Comparison of ENCODE assay signal across 10 cellular contexts in the genomic region with DNA sequence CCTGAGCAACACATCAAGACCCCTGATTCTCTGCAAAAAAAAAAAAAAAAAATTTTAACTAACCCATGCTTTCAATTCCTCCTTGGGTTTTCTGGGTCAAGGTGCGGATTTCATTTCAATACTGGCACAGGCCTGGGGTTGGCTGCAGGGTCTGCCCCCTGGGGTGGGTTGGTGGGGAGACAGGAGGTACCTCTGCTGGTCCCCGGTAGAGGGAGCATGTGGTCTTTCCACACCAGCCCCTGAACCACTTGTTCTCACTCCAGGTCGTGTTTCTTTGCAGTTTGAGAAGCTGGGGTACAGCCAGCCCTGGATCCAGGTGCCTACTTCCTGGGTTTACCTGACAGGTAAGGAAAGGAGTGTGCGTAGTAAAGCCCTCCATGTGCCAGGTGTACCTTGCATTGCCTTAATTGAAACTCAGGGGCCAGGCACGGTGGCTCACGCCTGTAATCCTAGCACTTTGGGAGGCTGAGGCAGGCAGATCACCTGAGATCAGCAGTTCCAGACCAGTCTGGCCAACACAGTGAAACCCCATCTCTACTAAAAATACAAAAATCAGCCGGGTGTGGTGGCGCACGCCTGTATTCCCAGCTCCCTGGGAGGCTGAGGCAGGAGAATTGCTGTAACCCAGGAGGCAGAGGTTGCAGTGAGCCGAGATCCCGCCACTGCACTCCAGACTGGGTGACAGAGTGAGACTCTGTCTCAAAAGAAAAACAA. TPM values are rescaled to one million over a fixed set of nuclear protein-coding genes. Genes with fewer than 3 reads are reported as not detected.
DNase-seq lines count a peak whose midpoint lies in the region; ATAC-seq and TF ChIP-seq lines count a peak whose summit lies in the region.
"Had no signal": no experiment of that assay in that cellular context is flagged by ENCODE, and none has a peak within 500 bp of the region (broad histone marks: within the 10 kb centered on the region; RNA-seq: fewer than 3 reads in every experiment).

No MANE protein-coding gene starts in this region.

- no peaks in the 10 kb centered on the region for H3K9me2 ChIP-seq in PC-3 (replicated peaks; ENCODE audit: low read length)

- H3K4me3 ChIP-seq in BJ (ENCODE audit: low read depth, low read length) = no peak overlapping the region
- H3K4me3 ChIP-seq in PC-3 (ENCODE audit: low read length) = no peak overlapping the region
- H3K4me3 ChIP-seq in fibroblast of the aortic adventitia (ENCODE audit: low read depth, low read length) = no peak overlapping the region
- H3K4me3 ChIP-seq in suprapubic skin = no peak overlapping the region
- H3K4me3 ChIP-seq: dorsolateral prefrontal cortex had no signal

- peak; percentile 25; the same call in 1 of the 2 replicates for TF ChIP-seq CTCF in BJ (IDR thresholded peaks at IDR 0.05; ENCODE audit: insufficient read depth, low read depth, low read length)
- peak; percentile 72 for TF ChIP-seq CTCF in GM12874 (IDR thresholded peaks at IDR 0.05; ENCODE audit: insufficient read depth, low read depth, low read length)
- TF ChIP-seq CTCF in PC-3 (conservative IDR thresholded peaks at IDR 0.05; ENCODE audit: low read depth, low read length) = peak; percentile 41
- TF ChIP-seq CTCF in fibroblast of the aortic adventitia (IDR thresholded peaks at IDR 0.05; ENCODE audit: insufficient read depth, low read length) = peak; percentile 6
- TF ChIP-seq CTCF in suprapubic skin (IDR thresholded peaks at IDR 0.05) = no peak

- no peak overlapping the region for H2AFZ ChIP-seq in PC-3 (ENCODE audit: low read length)

- H3K9me3 ChIP-seq in PC-3 (ENCODE audit: low read length) (no peaks in the 10 kb centered on the region), suprapubic skin (no peaks in the 10 kb centered on the region)
- H3K9me3 ChIP-seq: neutrophil had no signal

- H3K27ac ChIP-seq in PC-3 (ENCODE audit: low read length) = no peak overlapping the region
- no peak overlapping the region for H3K27ac ChIP-seq in suprapubic skin
- H3K27ac ChIP-seq: dorsolateral prefrontal cortex, neutrophil had no signal

- H3K4me1 ChIP-seq in PC-3 (ENCODE audit: insufficient read depth, low read length) = peaks cover 4% of the 10 kb centered on the region; the same call in 1 of the 2 replicates
- peaks cover 11% of the 10 kb centered on the region for H3K4me1 ChIP-seq in suprapubic skin

- H3K79me2 ChIP-seq in PC-3 (ENCODE audit: low read length) = no peaks in the 10 kb centered on the region

- no peak overlapping the region for H3K4me2 ChIP-seq in PC-3 (ENCODE audit: low read length)

- H3K36me3 ChIP-seq in BJ (ENCODE audit: control insufficient read depth, insufficient read depth, low read length) (no peaks in the 10 kb centered on the region), PC-3 (ENCODE audit: low read depth, low read length) (no peaks in the 10 kb centered on the region), suprapubic skin (no peaks in the 10 kb centered on the region)
- H3K36me3 ChIP-seq: neutrophil had no signal

- POLR2A ChIA-PET in BJ (lab: Charles Lee) (no interaction called here), PC-3 (lab: Charles Lee; ENCODE audit: unreplicated experiment) (no interaction called here)

- no peak for TF ChIP-seq POLR2A in suprapubic skin (IDR thresholded peaks at IDR 0.05)

- no peak overlapping the region for H3K9ac ChIP-seq in PC-3 (ENCODE audit: low read length)

- H3K27me3 ChIP-seq in BJ (ENCODE audit: control insufficient read depth, insufficient read depth, low read length) (peaks cover 1% of the 10 kb centered on the region; the same call in 1 of the 2 replicates), PC-3 (ENCODE audit: low read length) (no peaks in the 10 kb centered on the region), suprapubic skin (no peaks in the 10 kb centered on the region)
- H3K27me3 ChIP-seq: dorsolateral prefrontal cortex, neutrophil had no signal

- H4K20me1 ChIP-seq in PC-3 (ENCODE audit: low read length) = no peaks in the 10 kb centered on the region

- CTCF ChIA-PET in BJ (lab: Yijun Ruan, JAX) (interaction anchor here (0.7 to 1.1 kb wide), 2 partner anchors 9 kb away, joined by 3 read pairs; no protein-coding TSS in a partner anchor), PC-3 (lab: Charles Lee) (no interaction called here)

- no TSS peak for BruUV-seq in PC-3 (replicated peaks; lab: Mats Ljungman, UMichigan)

- no peaks in the 10 kb centered on the region for H3F3A ChIP-seq in PC-3 (ENCODE audit: low read length, unreplicated experiment)

- WGBS in suprapubic skin = 86% methylated on average over 11 of the region's 11 CpGs

- intact Hi-C loops in PC-3 (cut with micrococcal nuclease) = no loop called here

- DNase-seq in BJ (ENCODE audit: low read depth) (no peak), PC-3 (no peak), fibroblast of the aortic adventitia (ENCODE audit: low read depth) (no peak), OCI-M2 (lab: John Stamatoyannopoulos, UW; ENCODE audit: unreplicated experiment) (no peak), NCI-H1105 treated with DMSO at 0.1 percent for 48 hours (lab: John Stamatoyannopoulos, UW) (no peak), suprapubic skin (ENCODE audit: low spot score in 2 of 2) (no peak)
- DNase-seq: dorsolateral prefrontal cortex had no signal

- TF ChIP-seq EP300 in suprapubic skin (IDR thresholded peaks at IDR 0.05) = no peak

- ATAC-seq in PC-3 (no peak), HG03280 (IDR thresholded peaks at IDR 0.05; ENCODE audit: unreplicated experiment) (no peak)

RNA-seq across cellular contexts. Expression of gene SDR42E2, which starts 21.8 kb away (rescaled TPM):
- not detected in 2 replicates for polyA plus RNA-seq in BJ (2011; rRNA removed)
- not detected in 2 replicates for polyA minus RNA-seq in BJ (2011; rRNA and poly(A)+ RNA removed)
- total RNA-seq in PC-3 (2014; rRNA removed) = not detected in 2 replicates
- total RNA-seq in fibroblast of the aortic adventitia (ENCODE audit: low replicate concordance) = not detected in 2 replicates
- total RNA-seq in suprapubic skin = not detected

RNA-seq across cellular contexts. Expression of gene EEF2K, which starts 22.0 kb away (rescaled TPM):
- polyA plus RNA-seq in BJ (2011; rRNA removed) = 8.7 and 10.9 TPM in 2 replicates
- 16.1 and 25.7 TPM in 2 replicates for polyA minus RNA-seq in BJ (2011; rRNA and poly(A)+ RNA removed)
- total RNA-seq in PC-3 (2014; rRNA removed) (9.1 and 15.0 TPM in 2 replicates), fibroblast of the aortic adventitia (ENCODE audit: low replicate concordance) (34.4 and 57.3 TPM in 2 replicates), suprapubic skin (100 to 1,000 TPM in 1 of 4 donors, 10 to 100 TPM in 3; 50.9 to 194 (median 73.8) TPM)

Comparison
In these comparisons a context has a peak if more than half of its experiments do, and no peak if none do; other contexts are left out.
1. CTCF ChIP-seq: peak in BJ (single experiment), GM12874 (single experiment), PC-3 (single experiment) and fibroblast of the aortic adventitia (single experiment); none in suprapubic skin (0 of 2).